8 cellular contexts compared by ENCODE assay signal in genomic region chr11:75815345-75815983, GRCh38. TPM values are rescaled to one million over a fixed set of nuclear protein-coding genes. Genes with fewer than 3 reads are reported as not detected.
DNase-seq lines count a peak whose midpoint lies in the region; ATAC-seq and TF ChIP-seq lines count a peak whose summit lies in the region.

No MANE protein-coding gene starts in this region.

- no peak for TF ChIP-seq CTCF in brain microvascular endothelial cell (IDR thresholded peaks at IDR 0.05; ENCODE audit: low read depth, low read length, missing control alignments)
- no peak for TF ChIP-seq CTCF in kidney epithelial cell (IDR thresholded peaks at IDR 0.05; ENCODE audit: insufficient read depth, low read length, poor library complexity, severe bottlenecking)

- peak overlapping the region; percentile 81 for H3K4me3 ChIP-seq in brain microvascular endothelial cell (ENCODE audit: low read depth, low read length)
- H3K4me3 ChIP-seq in kidney epithelial cell (ENCODE audit: low read depth, low read length) = peak overlapping the region; percentile 87

- in situ Hi-C loops in brain microvascular endothelial cell (cut with HindIII; ENCODE audit: low pct_ligation_motif_present, low sequenced_read_pairs) = no loop called here

- H3K27me3 ChIP-seq in brain microvascular endothelial cell (replicated peaks) (no peaks in the 10 kb centered on the region), kidney epithelial cell (ENCODE audit: control insufficient read depth, insufficient read depth, low read length) (no peaks in the 10 kb centered on the region)

- DNase-seq in activated T-cell treated with anti-CD3 and anti-CD28 coated beads for 24 hours (ENCODE audit: low read depth) = peak; percentile 17
- no peak for DNase-seq in activated T-cell treated with anti-CD3 and anti-CD28 coated beads, Interleukin-2, amount 50 U/mL, for 48 hours
- DNase-seq in SK-N-DZ (ENCODE audit: low spot score) = peak; percentile 45
- DNase-seq in brain microvascular endothelial cell = peak; percentile 25
- DNase-seq in kidney epithelial cell (ENCODE audit: low read depth) = no peak
- peak; percentile 4 to 23 (median 17) for DNase-seq in stimulated activated CD4-positive, alpha-beta T cell treated with anti-CD3 and anti-CD28 coated beads, TNF-alpha, amount 100 ng/mL, for 1 hour (ENCODE audit: low read depth in 3 of 3, low spot score in 1 of 3)
- no peak for DNase-seq in COLO829 (ENCODE audit: low spot score)

- H3K27ac ChIP-seq in brain microvascular endothelial cell = peak overlapping the region; percentile 70

- H3K36me3 ChIP-seq in brain microvascular endothelial cell (replicated peaks) (no peaks in the 10 kb centered on the region), kidney epithelial cell (ENCODE audit: control insufficient read depth, insufficient read depth, low read length) (no peaks in the 10 kb centered on the region)

- peak; percentile 13 for ATAC-seq in HG03095 (IDR thresholded peaks at IDR 0.05; ENCODE audit: unreplicated experiment)

RNA-seq across cellular contexts. Expression of gene UVRAG, which starts 0.5 kb away (rescaled TPM):
- polyA plus RNA-seq in SK-N-DZ (2014; cell fraction: cytosol; rRNA removed) = 11.2 and 13.1 TPM in 2 replicates
- 10.2 and 10.5 TPM in 2 replicates for polyA plus RNA-seq in SK-N-DZ (2014; cell fraction: nucleus; rRNA removed)
- total RNA-seq in kidney epithelial cell = 14.3 and 16.2 TPM in 2 replicates

RNA-seq across cellular contexts. Expression of gene DGAT2, which starts 46.9 kb away (rescaled TPM):
- 4.8 and 5.6 TPM in 2 replicates for polyA plus RNA-seq in SK-N-DZ (2014; cell fraction: cytosol; rRNA removed)
- 2.5 and 4.4 TPM in 2 replicates for polyA plus RNA-seq in SK-N-DZ (2014; cell fraction: nucleus; rRNA removed)
- total RNA-seq in kidney epithelial cell = 2.7 and 2.9 TPM in 2 replicates

Comparison
In these comparisons a context has a peak if more than half of its experiments do, and no peak if none do; other contexts are left out.
1. DNase-seq: peak in activated T-cell treated with anti-CD3 and anti-CD28 coated beads for 24 hours (single experiment), SK-N-DZ (single experiment), brain microvascular endothelial cell (single experiment) and stimulated activated CD4-positive, alpha-beta T cell treated with anti-CD3 and anti-CD28 coated beads, TNF-alpha, amount 100 ng/mL, for 1 hour (3 of 3); none in activated T-cell treated with anti-CD3 and anti-CD28 coated beads, Interleukin-2, amount 50 U/mL, for 48 hours (0 of 2), kidney epithelial cell (single experiment) and COLO829 (single experiment).